In the genomic region with DNA sequence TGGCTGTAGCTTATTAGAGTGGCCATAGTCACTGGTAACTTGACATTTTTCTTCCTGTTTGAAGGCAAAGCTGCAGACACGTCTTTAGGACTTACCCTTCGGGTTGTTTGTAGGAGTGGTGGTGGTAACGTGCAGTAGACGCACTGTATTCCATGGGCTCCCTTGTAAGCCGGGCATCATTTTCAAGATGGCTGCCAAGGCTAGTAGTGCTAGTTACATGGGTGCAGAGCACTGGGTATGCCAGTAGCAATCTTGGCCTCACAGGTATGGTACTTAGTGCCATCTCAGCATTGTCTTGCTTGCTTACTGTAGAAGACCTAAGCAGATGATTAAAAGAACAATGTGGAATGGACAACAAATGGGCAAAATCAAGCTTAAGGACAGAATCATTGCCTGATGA, we compare ENCODE assay signal across 8 cellular contexts. TPM values are rescaled to one million over a fixed set of nuclear protein-coding genes. Genes with fewer than 3 reads are reported as not detected.
DNase-seq lines count a peak whose midpoint lies in the region; ATAC-seq and TF ChIP-seq lines count a peak whose summit lies in the region.

No MANE protein-coding gene starts in this region.

- peak overlapping the region; percentile 28 to 75 for H3K9ac ChIP-seq in duodenal mucosa (ENCODE audit: low read depth in 1 of 2, low read length in 2 of 2)

- TF ChIP-seq EP300 in ovary (IDR thresholded peaks at IDR 0.05): no peak

- H3K27ac ChIP-seq in duodenal mucosa (ENCODE audit: low read depth, low read length): no peak overlapping the region
- H3K27ac ChIP-seq in ovary: no peak overlapping the region

- WGBS in ovary, 3 donors: 36 to 42% (median 36%) methylated on average over 5 of the region's 5 CpGs

- TF ChIP-seq CTCF in ovary (IDR thresholded peaks at IDR 0.05): no peak

- ATAC-seq in GM19397 (IDR thresholded peaks at IDR 0.05; ENCODE audit: unreplicated experiment): no peak

- H3K27me3 ChIP-seq in duodenal mucosa (ENCODE audit: control insufficient read depth in 1 of 2, insufficient read depth in 2 of 2, low read length in 2 of 2) (no peaks in the 10 kb centered on the region), ovary (no peaks in the 10 kb centered on the region)

- peaks cover 69% of the 10 kb centered on the region for H3K4me1 Mint-ChIP-seq in activated T-cell treated with anti-CD3 and anti-CD28 coated beads, Interleukin-2, amount 50 U/mL, for 24 hours (ENCODE audit: low read depth)

- H3K27me3 Mint-ChIP-seq in activated T-cell treated with anti-CD3 and anti-CD28 coated beads, Interleukin-2, amount 50 U/mL, for 24 hours: no peaks in the 10 kb centered on the region

- H3K4me3 ChIP-seq in duodenal mucosa (ENCODE audit: low read depth in 1 of 2, low read length in 2 of 2) (peak overlapping the region; percentile 81 to 84), ovary (peak overlapping the region; percentile 84)

- no peak for DNase-seq in activated T-cell treated with anti-CD3 and anti-CD28 coated beads, Interleukin-2, amount 50 U/mL, for 24 hours
- DNase-seq in activated T-cell treated with anti-CD3 and anti-CD28 coated beads for 4 hours: no peak
- peak; percentile 52 for DNase-seq in SK-MEL-5 (ENCODE audit: low read depth, low spot score)
- DNase-seq in ovary: no peak
- no peak for DNase-seq in iPS-NIHi11 (ENCODE audit: low spot score)
- no peak for DNase-seq in NCI-H2029 treated with DMSO at 0.1 percent for 48 hours (lab: John Stamatoyannopoulos, UW)

- in situ Hi-C loops in SK-MEL-5 (cut with HindIII; ENCODE audit: low pct_unique_long_range_greater_than_20kb, low sequenced_read_pairs): no loop called here

- peaks cover 78% of the 10 kb centered on the region for H3K36me3 Mint-ChIP-seq in activated T-cell treated with anti-CD3 and anti-CD28 coated beads, Interleukin-2, amount 50 U/mL, for 24 hours (ENCODE audit: low read depth)

- H3K4me3 Mint-ChIP-seq in activated T-cell treated with anti-CD3 and anti-CD28 coated beads, Interleukin-2, amount 50 U/mL, for 24 hours: peak overlapping the region; percentile 96

- TF ChIP-seq POLR2A in ovary (IDR thresholded peaks at IDR 0.05): no peak

- H3K4me1 ChIP-seq in duodenal mucosa (ENCODE audit: control insufficient read depth in 1 of 2, insufficient read depth in 2 of 2, low read length in 2 of 2) (peaks cover 57 to 62% of the 10 kb centered on the region in 2 donors), ovary (ENCODE audit: insufficient read depth) (peaks cover 17% of the 10 kb centered on the region)

- no peaks in the 10 kb centered on the region for H3K9me3 Mint-ChIP-seq in activated T-cell treated with anti-CD3 and anti-CD28 coated beads, Interleukin-2, amount 50 U/mL, for 24 hours

- H3K9me3 ChIP-seq in duodenal mucosa (ENCODE audit: control insufficient read depth in 1 of 2, low read length in 2 of 2) (no peaks in the 10 kb centered on the region), ovary (no peaks in the 10 kb centered on the region)

- intact Hi-C loops in ovary (cut with DNase I): loop anchor here in 2 of 4 donors (10.0 kb wide), 1 partner anchor 81 kb away; a partner anchor contains a TSS

- H3K27ac Mint-ChIP-seq in activated T-cell treated with anti-CD3 and anti-CD28 coated beads, Interleukin-2, amount 50 U/mL, for 24 hours: peak overlapping the region; percentile 96

- H3K36me3 ChIP-seq in duodenal mucosa (ENCODE audit: control insufficient read depth in 1 of 2, insufficient read depth in 2 of 2, low read length in 2 of 2) (no peaks in the 10 kb centered on the region), ovary (no peaks in the 10 kb centered on the region)

RNA-seq across cellular contexts. Expression of a gene that starts 1.9 kb away (rescaled TPM):
- total RNA-seq in SK-MEL-5 (2014; rRNA removed; shearing (Covaris generic)): 975 and 1,067 TPM in 2 replicates
- 520 and 529 TPM in 2 replicates for polyA plus RNA-seq in SK-MEL-5 (2015; cell fraction: cytosol; rRNA removed)
- 108 and 138 TPM in 2 replicates for polyA plus RNA-seq in SK-MEL-5 (2015; cell fraction: nucleus; rRNA removed)
- total RNA-seq in ovary: 100 to 1,000 TPM; 196 to 482 (median 373) TPM
- 100 to 1,000 TPM; 419 to 909 TPM for polyA plus RNA-seq in ovary

RNA-seq across cellular contexts. Expression of a gene that starts 25.9 kb away (rescaled TPM):
- 25.8 and 30.3 TPM in 2 replicates for total RNA-seq in SK-MEL-5 (2014; rRNA removed; shearing (Covaris generic))
- polyA plus RNA-seq in SK-MEL-5 (2015; cell fraction: cytosol; rRNA removed): 25.1 and 40.2 TPM in 2 replicates
- 29.6 and 29.9 TPM in 2 replicates for polyA plus RNA-seq in SK-MEL-5 (2015; cell fraction: nucleus; rRNA removed)
- total RNA-seq in ovary: 10 to 100 TPM; 23.1 to 32.8 (median 26.4) TPM
- polyA plus RNA-seq in ovary: 10 to 100 TPM; 32.1 to 49.1 TPM

RNA-seq across cellular contexts. Expression of a gene that starts 55.9 kb away (rescaled TPM):
- not detected in 2 replicates for total RNA-seq in SK-MEL-5 (2014; rRNA removed; shearing (Covaris generic))
- polyA plus RNA-seq in SK-MEL-5 (2015; cell fraction: cytosol; rRNA removed): not detected in 2 replicates
- polyA plus RNA-seq in SK-MEL-5 (2015; cell fraction: nucleus; rRNA removed): not detected in 2 replicates
- total RNA-seq in ovary: under 1 TPM in 2 of 7 donors, not detected in 5; 0.24 to 0.52 TPM
- under 1 TPM in 1 of 2 donors, not detected in 1; 0.07 TPM for polyA plus RNA-seq in ovary
